18 cellular contexts compared by ENCODE assay signal in genomic region chr15:39232512-39232911, GRCh38.
DNase-seq lines count a peak whose midpoint lies in the region; ATAC-seq and TF ChIP-seq lines count a peak whose summit lies in the region.
"Had no signal": no experiment of that assay in that cellular context is flagged by ENCODE, and none has a peak within 500 bp of the region (broad histone marks: within the 10 kb centered on the region; RNA-seq: fewer than 3 reads in every experiment).

No MANE protein-coding gene starts in this region.

- peak overlapping the region in 1 of 2 experiments; percentile 88 for H3K18ac ChIP-seq in mesenchymal stem cell (ENCODE audit: low read depth in 1 of 2, low read length in 2 of 2)

- peak overlapping the region; percentile 31 for H3K9ac ChIP-seq in mesenchymal stem cell (ENCODE audit: low read length)

- H3K4me1 ChIP-seq in mesenchymal stem cell (ENCODE audit: control insufficient read depth, insufficient read depth, low read depth, low read length): peaks cover 5% of the 10 kb centered on the region

- H2AFZ ChIP-seq in mesenchymal stem cell (ENCODE audit: low read depth, low read length): no peak overlapping the region

- H3K36me3 Mint-ChIP-seq in activated CD4-positive, alpha-beta T cell treated with anti-CD3 and anti-CD28 coated beads for 36 hours (ENCODE audit: low read depth): no peaks in the 10 kb centered on the region
- H3K36me3 Mint-ChIP-seq: activated naive CD4-positive, alpha-beta T cell treated with anti-CD3 and anti-CD28 coated beads, Interleukin-2, amount 50 U/mL, for 72 hours; natural killer cell had no signal

- H3K14ac ChIP-seq in mesenchymal stem cell (ENCODE audit: low read length in 2 of 2): no peak overlapping the region

- intact Hi-C loops in activated CD4-positive, alpha-beta T cell treated with anti-CD3 and anti-CD28 coated beads for 36 hours (cut with DNase I, micrococcal nuclease): no loop called here

- in situ Hi-C loops in GM13977 (cut with MboI; ENCODE audit: low pct_unique_long_range_greater_than_20kb, low sequenced_read_pairs, unreplicated experiment): no loop called here

- H3K27me3 ChIP-seq in MG63 (no peaks in the 10 kb centered on the region), mesenchymal stem cell (ENCODE audit: control insufficient read depth in 1 of 2, insufficient read depth in 1 of 2, low read length in 2 of 2) (no peaks in the 10 kb centered on the region)
- H3K27me3 ChIP-seq: uterus had no signal

- no peaks in the 10 kb centered on the region for H3K79me1 ChIP-seq in mesenchymal stem cell (replicated peaks; ENCODE audit: low read length, poor library complexity, severe bottlenecking)

- H4K91ac ChIP-seq in mesenchymal stem cell (ENCODE audit: low read length): no peak overlapping the region

- H3K9me3 Mint-ChIP-seq in activated CD4-positive, alpha-beta T cell treated with anti-CD3 and anti-CD28 coated beads for 36 hours (ENCODE audit: low read depth): no peaks in the 10 kb centered on the region
- H3K9me3 Mint-ChIP-seq: activated CD4-positive, alpha-beta memory T cell treated with anti-CD3 and anti-CD28 coated beads, Interleukin-2, amount 10 ng/mL, durations not matched to agents 7 days and 5 days; activated naive CD4-positive, alpha-beta T cell treated with anti-CD3 and anti-CD28 coated beads, Interleukin-2, amount 50 U/mL, for 72 hours; natural killer cell had no signal

- no peak overlapping the region for H3K23ac ChIP-seq in mesenchymal stem cell (ENCODE audit: low read length in 2 of 2)

- H2BK5ac ChIP-seq in mesenchymal stem cell (ENCODE audit: low read depth, low read length, poor library complexity, severe bottlenecking): no peak overlapping the region

- no peak for ATAC-seq in activated CD4-positive, alpha-beta T cell treated with anti-CD3 and anti-CD28 coated beads for 36 hours
- ATAC-seq: activated naive CD4-positive, alpha-beta T cell treated with anti-CD3 and anti-CD28 coated beads, Interleukin-2, amount 50 U/mL, for 72 hours; natural killer cell had no signal

- H2BK15ac ChIP-seq in mesenchymal stem cell (ENCODE audit: low read depth, poor library complexity, severe bottlenecking): no peak overlapping the region

- H2BK12ac ChIP-seq in mesenchymal stem cell (ENCODE audit: low read length in 2 of 2): peak overlapping the region in 1 of 2 experiments; percentile 47

- POLR2A ChIA-PET in activated CD4-positive, alpha-beta T cell treated with anti-CD3 and anti-CD28 coated beads for 36 hours (lab: Charles Lee): no interaction called here

- H3K4me3 Mint-ChIP-seq in activated CD4-positive, alpha-beta T cell treated with anti-CD3 and anti-CD28 coated beads for 36 hours: no peak overlapping the region
- H3K4me3 Mint-ChIP-seq: activated CD4-positive, alpha-beta memory T cell treated with anti-CD3 and anti-CD28 coated beads, Interleukin-2, amount 10 ng/mL, durations not matched to agents 7 days and 5 days; natural killer cell had no signal

- TF ChIP-seq CTCF in GM13977 (IDR thresholded peaks at IDR 0.05; ENCODE audit: extremely low read depth, insufficient read depth, missing control alignments): no peak

- peak overlapping the region; percentile 4 for H4K8ac ChIP-seq in mesenchymal stem cell (ENCODE audit: low read length)

- 43% methylated on average over 4 of the region's 4 CpGs for WGBS in mesenchymal stem cell

- H3K27me3 Mint-ChIP-seq in activated CD4-positive, alpha-beta T cell treated with anti-CD3 and anti-CD28 coated beads for 36 hours: peaks cover 6% of the 10 kb centered on the region

- H3K27ac Mint-ChIP-seq in activated CD4-positive, alpha-beta T cell treated with anti-CD3 and anti-CD28 coated beads for 36 hours: no peak overlapping the region
- H3K27ac Mint-ChIP-seq: activated CD4-positive, alpha-beta memory T cell treated with anti-CD3 and anti-CD28 coated beads, Interleukin-2, amount 10 ng/mL, durations not matched to agents 7 days and 5 days; activated naive CD4-positive, alpha-beta T cell treated with anti-CD3 and anti-CD28 coated beads, Interleukin-2, amount 50 U/mL, for 72 hours; natural killer cell had no signal

- no peaks in the 10 kb centered on the region for H3K4me1 Mint-ChIP-seq in activated CD4-positive, alpha-beta T cell treated with anti-CD3 and anti-CD28 coated beads for 36 hours
- H3K4me1 Mint-ChIP-seq: activated CD4-positive, alpha-beta memory T cell treated with anti-CD3 and anti-CD28 coated beads, Interleukin-2, amount 10 ng/mL, durations not matched to agents 7 days and 5 days; natural killer cell had no signal

- CTCF ChIA-PET in activated CD4-positive, alpha-beta T cell treated with anti-CD3 and anti-CD28 coated beads for 36 hours (lab: Charles Lee): no interaction called here

- peak; percentile 77 for DNase-seq in AG08396 (ENCODE audit: low spot score)
- peak; percentile 64 for DNase-seq in MG63
- DNase-seq in dermis blood vessel endothelial cell: peak; percentile 56
- peak; percentile 91 for DNase-seq in mesenchymal stem cell
- no peak for DNase-seq in GM13977 (ENCODE audit: low spot score)
- no peak for DNase-seq in activated CD4-positive, alpha-beta T cell treated with anti-CD3 and anti-CD28 coated beads for 36 hours
- no peak for DNase-seq in HuH-7.5 (ENCODE audit: low spot score)
- no peak for DNase-seq in stimulated activated naive CD4-positive, alpha-beta T cell treated with Interleukin-2 at 50 U/mL for 16 hours (lab: John Stamatoyannopoulos, UW)
- DNase-seq: activated CD4-positive, alpha-beta memory T cell treated with anti-CD3 and anti-CD28 coated beads, Interleukin-2, amount 10 ng/mL, durations not matched to agents 7 days and 5 days; effector CD4-positive, alpha-beta T cell; GF-D8; KBM-7; natural killer cell; NCI-H1930; uterus had no signal

- peak overlapping the region; percentile 45 for H3K27ac ChIP-seq in mesenchymal stem cell (ENCODE audit: low read length, poor library complexity, severe bottlenecking)
- H3K27ac ChIP-seq: C4-2B had no signal

- H3K9me3 ChIP-seq in MG63 (peaks cover 3% of the 10 kb centered on the region), mesenchymal stem cell (ENCODE audit: control insufficient read depth, low read length) (no peaks in the 10 kb centered on the region)
- H3K9me3 ChIP-seq: uterus had no signal

- H3K36me3 ChIP-seq in MG63 (no peaks in the 10 kb centered on the region), mesenchymal stem cell (ENCODE audit: control insufficient read depth in 1 of 2, insufficient read depth in 2 of 2, low read depth in 1 of 2, low read length in 2 of 2) (no peaks in the 10 kb centered on the region)
- H3K36me3 ChIP-seq: uterus had no signal

- H3K4me2 ChIP-seq in mesenchymal stem cell (ENCODE audit: low read length, poor library complexity, severe bottlenecking): no peak overlapping the region

- peak overlapping the region; percentile 73 for H2BK120ac ChIP-seq in mesenchymal stem cell (ENCODE audit: low read depth, low read length)

- H3K4ac ChIP-seq in mesenchymal stem cell (ENCODE audit: low read depth in 1 of 2, low read length in 2 of 2): peak overlapping the region; percentile 10 to 76

- H3K4me3 ChIP-seq in MG63: no peak overlapping the region
- H3K4me3 ChIP-seq in mesenchymal stem cell (ENCODE audit: insufficient read depth in 1 of 2, low read depth in 1 of 2, low read length in 2 of 2): no peak overlapping the region
- H3K4me3 ChIP-seq: skin epidermis, uterus had no signal

- H2AK5ac ChIP-seq in mesenchymal stem cell (ENCODE audit: low read length, severe bottlenecking): no peak overlapping the region

Comparison
In these comparisons a context has a peak if more than half of its experiments do, and no peak if none do; other contexts are left out.
1. DNase-seq: peak in AG08396 (single experiment), MG63 (single experiment), dermis blood vessel endothelial cell (single experiment) and mesenchymal stem cell (single experiment); none in GM13977 (single experiment), activated CD4-positive, alpha-beta T cell treated with anti-CD3 and anti-CD28 coated beads for 36 hours (single experiment), HuH-7.5 (single experiment) and stimulated activated naive CD4-positive, alpha-beta T cell treated with Interleukin-2 at 50 U/mL for 16 hours (single experiment).